16 cellular contexts compared by ENCODE assay signal in the genomic region with DNA sequence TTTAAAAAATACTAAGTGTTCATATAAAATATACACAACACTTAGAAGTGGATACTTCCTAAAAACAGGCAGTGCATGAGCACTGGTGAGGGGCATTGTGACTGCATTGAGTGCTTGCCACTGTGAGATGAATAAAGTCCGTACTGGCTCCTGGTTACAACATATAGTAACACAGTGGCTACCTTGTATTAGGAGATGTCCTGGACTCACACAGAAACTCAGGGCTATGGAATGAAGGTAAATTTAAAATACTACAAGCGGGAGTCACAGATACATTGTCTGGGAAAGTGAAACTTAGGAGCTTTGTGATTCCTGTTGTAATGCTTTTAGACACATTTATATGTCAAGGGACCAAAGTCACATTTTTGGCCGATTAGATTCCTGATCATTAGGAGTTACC. TPM values are rescaled to one million over a fixed set of nuclear protein-coding genes. Genes with fewer than 3 reads are reported as not detected.
DNase-seq lines count a peak whose midpoint lies in the region; ATAC-seq, FAIRE-seq and TF ChIP-seq lines count a peak whose summit lies in the region.
"Had no signal": no experiment of that assay in that cellular context is flagged by ENCODE, and none has a peak within 500 bp of the region (broad histone marks: within the 10 kb centered on the region; RNA-seq: fewer than 3 reads in every experiment).

No MANE protein-coding gene starts in this region.

- intact Hi-C loops in upper lobe of right lung (cut with DNase I), result no loop called here

- H3K79me2 ChIP-seq in keratinocyte (ENCODE audit: control insufficient read depth, insufficient read depth, low read length), result peaks cover 7% of the 10 kb centered on the region

- H3K27ac ChIP-seq in keratinocyte (ENCODE audit: control insufficient read depth, insufficient read depth, low read length) (peak overlapping the region; percentile 98), upper lobe of right lung (peak overlapping the region; percentile 58)
- H3K27ac ChIP-seq: SJCRH30 had no signal

- TF ChIP-seq CTCF in keratinocyte (optimal IDR thresholded peaks at IDR 0.05 in 1 of 3, IDR thresholded peaks at IDR 0.05 in 1 of 3, conservative IDR thresholded peaks at IDR 0.05 in 1 of 3; ENCODE audit: extremely low read depth in 1 of 3, insufficient read depth in 2 of 3, low read length in 3 of 3), result no peak
- TF ChIP-seq CTCF in upper lobe of right lung (IDR thresholded peaks at IDR 0.05), result no peak

- H4K20me1 ChIP-seq in keratinocyte (ENCODE audit: control insufficient read depth, extremely low read depth, insufficient read depth, low read length), result no peaks in the 10 kb centered on the region

- peak overlapping the region; percentile 73 for H3K4me3 Mint-ChIP-seq in stimulated activated naive CD8-positive, alpha-beta T cell treated with anti-CD3 and anti-CD28 coated beads, Interleukin-15, Interleukin-2, amounts not matched to agents 100 ng/mL and 50 ng/mL, for 24 hours
- peak overlapping the region; percentile 72 for H3K4me3 Mint-ChIP-seq in activated naive CD8-positive, alpha-beta T cell treated with anti-CD3 and anti-CD28 coated beads, Interleukin-2, amount 50 U/mL, for 24 hours

- dilution Hi-C loops in keratinocyte (cut with MboI; ENCODE audit: extremely low pct_ligation_motif_present, low sequenced_read_pairs), result no loop called here

- H3K4me2 ChIP-seq in keratinocyte (ENCODE audit: control insufficient read depth, extremely low read depth, insufficient read depth, low read depth, low read length), result peak overlapping the region; percentile 90

- peaks cover 8% of the 10 kb centered on the region for H3K9me3 Mint-ChIP-seq in stimulated activated naive CD8-positive, alpha-beta T cell treated with anti-CD3 and anti-CD28 coated beads, Interleukin-15, Interleukin-2, amounts not matched to agents 100 ng/mL and 50 ng/mL, for 24 hours
- peaks cover 12% of the 10 kb centered on the region for H3K9me3 Mint-ChIP-seq in activated naive CD8-positive, alpha-beta T cell treated with anti-CD3 and anti-CD28 coated beads, Interleukin-2, amount 50 U/mL, for 24 hours

- H2AFZ ChIP-seq in keratinocyte (ENCODE audit: control insufficient read depth, low read length), result no peak overlapping the region

- no peak overlapping the region for H3K27ac Mint-ChIP-seq in stimulated activated naive CD8-positive, alpha-beta T cell treated with anti-CD3 and anti-CD28 coated beads, Interleukin-15, Interleukin-2, amounts not matched to agents 100 ng/mL and 50 ng/mL, for 24 hours
- peak overlapping the region; percentile 32 for H3K27ac Mint-ChIP-seq in activated naive CD8-positive, alpha-beta T cell treated with anti-CD3 and anti-CD28 coated beads, Interleukin-2, amount 50 U/mL, for 24 hours

- no peak for DNase-seq in stimulated activated naive CD8-positive, alpha-beta T cell treated with anti-CD3 and anti-CD28 coated beads, Interleukin-15, Interleukin-2, amounts not matched to agents 100 U/mL and 50 U/mL, for 24 hours
- no peak for DNase-seq in activated naive CD8-positive, alpha-beta T cell treated with anti-CD3 and anti-CD28 coated beads, Interleukin-2, amount 50 U/mL, for 24 hours
- DNase-seq in keratinocyte (ENCODE audit: low read depth, low spot score) (no peak), upper lobe of right lung (no peak), globus pallidus (ENCODE audit: low spot score) (no peak), OCI-M1 (lab: John Stamatoyannopoulos, UW) (no peak)
- DNase-seq: esophagus squamous epithelium; GDM1; NCI-H748 treated with DMSO at 0.1 percent for 48 hours; SJCRH30; stimulated activated CD4-positive, alpha-beta T cell treated with anti-CD3 and anti-CD28 coated beads, Interleukin-12 subunit alpha, Interleukin-12 subunit beta, amount 100 ng/mL, for 4 hours; stimulated activated CD8-positive, alpha-beta memory T cell treated with anti-CD3 and anti-CD28 coated beads, Interleukin-4, amount 100 ng/mL, for 48 hours had no signal

- FAIRE-seq in keratinocyte (lab: Jason Lieb, UNC), result no peak

- peaks cover 14% of the 10 kb centered on the region for H3K4me1 Mint-ChIP-seq in stimulated activated naive CD8-positive, alpha-beta T cell treated with anti-CD3 and anti-CD28 coated beads, Interleukin-15, Interleukin-2, amounts not matched to agents 100 ng/mL and 50 ng/mL, for 24 hours (ENCODE audit: low read depth)
- H3K4me1 Mint-ChIP-seq in activated naive CD8-positive, alpha-beta T cell treated with anti-CD3 and anti-CD28 coated beads, Interleukin-2, amount 50 U/mL, for 24 hours, result peaks cover 14% of the 10 kb centered on the region

- H3K9me3 ChIP-seq in keratinocyte (ENCODE audit: control insufficient read depth, low read depth, low read length) (no peaks in the 10 kb centered on the region), upper lobe of right lung (no peaks in the 10 kb centered on the region)
- H3K9me3 ChIP-seq: esophagus squamous epithelium, SJCRH30 had no signal

- no peak for ATAC-seq in stimulated activated naive CD8-positive, alpha-beta T cell treated with anti-CD3 and anti-CD28 coated beads, Interleukin-15, Interleukin-2, amounts not matched to agents 100 U/mL and 50 U/mL, for 24 hours
- ATAC-seq in activated naive CD8-positive, alpha-beta T cell treated with anti-CD3 and anti-CD28 coated beads, Interleukin-2, amount 50 U/mL, for 24 hours, result no peak
- no peak for ATAC-seq in upper lobe of right lung
- no peak for ATAC-seq in GM19455 (IDR thresholded peaks at IDR 0.05; ENCODE audit: unreplicated experiment)

- no peaks in the 10 kb centered on the region for H3K27me3 ChIP-seq in keratinocyte (ENCODE audit: control insufficient read depth, extremely low read depth, insufficient read depth, low read length)
- H3K27me3 ChIP-seq in upper lobe of right lung, result peaks cover 9% of the 10 kb centered on the region
- H3K27me3 ChIP-seq: SJCRH30 had no signal

- H3K36me3 ChIP-seq in keratinocyte (ENCODE audit: control insufficient read depth in 2 of 2, extremely low read depth in 1 of 2, insufficient read depth in 2 of 2, low read length in 2 of 2) (peaks cover 0 to 2% of the 10 kb centered on the region in 2 experiments), upper lobe of right lung (no peaks in the 10 kb centered on the region)
- H3K36me3 ChIP-seq: esophagus squamous epithelium, SJCRH30 had no signal

- no peaks in the 10 kb centered on the region for H3K9me1 ChIP-seq in keratinocyte (ENCODE audit: control insufficient read depth, extremely low read depth, insufficient read depth, low read length)

- peak overlapping the region; percentile 95 for H3K9ac ChIP-seq in keratinocyte (ENCODE audit: control insufficient read depth, extremely low read depth, insufficient read depth, low read length)

- H3K4me3 ChIP-seq in keratinocyte (ENCODE audit: control insufficient read depth in 2 of 3, extremely low read depth in 1 of 3, insufficient read depth in 2 of 3, low read depth in 1 of 3, low read length in 3 of 3), result peak overlapping the region; percentile 66 to 82 (median 82)
- peak overlapping the region; percentile 78 for H3K4me3 ChIP-seq in upper lobe of right lung
- H3K4me3 ChIP-seq: SJCRH30 had no signal

- peaks cover 60% of the 10 kb centered on the region for H3K27me3 Mint-ChIP-seq in stimulated activated naive CD8-positive, alpha-beta T cell treated with anti-CD3 and anti-CD28 coated beads, Interleukin-15, Interleukin-2, amounts not matched to agents 100 ng/mL and 50 ng/mL, for 24 hours
- H3K27me3 Mint-ChIP-seq in activated naive CD8-positive, alpha-beta T cell treated with anti-CD3 and anti-CD28 coated beads, Interleukin-2, amount 50 U/mL, for 24 hours, result peaks cover 48% of the 10 kb centered on the region

- H3K4me1 ChIP-seq in keratinocyte (ENCODE audit: control insufficient read depth, extremely low read depth, insufficient read depth, low read length) (peaks cover 18% of the 10 kb centered on the region), upper lobe of right lung (no peaks in the 10 kb centered on the region)
- H3K4me1 ChIP-seq: SJCRH30 had no signal

- no peaks in the 10 kb centered on the region for H3K36me3 Mint-ChIP-seq in stimulated activated naive CD8-positive, alpha-beta T cell treated with anti-CD3 and anti-CD28 coated beads, Interleukin-15, Interleukin-2, amounts not matched to agents 100 ng/mL and 50 ng/mL, for 24 hours (ENCODE audit: low read depth)
- H3K36me3 Mint-ChIP-seq in activated naive CD8-positive, alpha-beta T cell treated with anti-CD3 and anti-CD28 coated beads, Interleukin-2, amount 50 U/mL, for 24 hours (ENCODE audit: low read depth), result peaks cover 8% of the 10 kb centered on the region

RNA-seq across cellular contexts. Expression of a gene that starts 36.5 kb away (rescaled TPM):
- 0.84 to 1.9 TPM (median 0.89 TPM) in 3 replicates for polyA plus RNA-seq in keratinocyte
- 9.7 TPM for polyA plus RNA-seq in keratinocyte (2011; ENCODE audit: low read depth)
- 0.65 and 0.68 TPM in 2 replicates for polyA plus RNA-seq in keratinocyte (2011; cell fraction: cytosol; rRNA removed)
- 2.3 and 3.8 TPM in 2 replicates for polyA plus RNA-seq in keratinocyte (2011; cell fraction: nucleus; rRNA removed)
- polyA plus RNA-seq in keratinocyte (2012; ENCODE audit: low replicate concordance), result 1.0 and 10.0 TPM in 2 replicates
- polyA minus RNA-seq in keratinocyte, result 0.10 to 1.7 TPM in 2 of 3 replicates, not detected in the other
- not detected for polyA minus RNA-seq in keratinocyte (2011; cell fraction: cytosol; rRNA and poly(A)+ RNA removed)
- 0.70 and 0.74 TPM in 2 replicates for polyA minus RNA-seq in keratinocyte (2011; cell fraction: nucleus; rRNA and poly(A)+ RNA removed)
- 1.6 TPM for total RNA-seq in upper lobe of right lung
- total RNA-seq: SJCRH30 had no signal
- polyA plus RNA-seq: BJ, neural cell had no signal
